Comparison of ENCODE assay signal across 18 cellular contexts in the genomic region with DNA sequence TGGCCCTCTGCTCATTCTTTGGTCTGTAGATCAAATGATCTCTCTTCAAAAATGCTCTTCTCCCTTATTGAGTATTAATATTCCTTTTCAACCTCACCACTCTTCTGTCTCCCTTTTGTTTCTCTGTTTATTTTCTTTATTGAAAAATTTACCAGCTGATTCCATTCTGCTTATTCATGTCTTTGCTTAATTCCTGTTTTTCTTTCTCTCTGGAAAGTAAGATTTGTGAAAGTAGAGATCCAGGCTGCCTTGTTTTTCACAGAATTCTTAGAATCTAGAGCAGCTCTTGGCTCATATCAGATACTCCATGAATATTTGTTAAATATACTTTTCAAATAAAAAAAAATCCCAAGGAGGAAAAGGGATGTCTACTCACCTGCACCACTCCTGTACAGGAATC.
DNase-seq lines count a peak whose midpoint lies in the region; ATAC-seq and TF ChIP-seq lines count a peak whose summit lies in the region.
"Had no signal": no experiment of that assay in that cellular context is flagged by ENCODE, and none has a peak within 500 bp of the region (broad histone marks: within the 10 kb centered on the region; RNA-seq: fewer than 3 reads in every experiment).

No MANE protein-coding gene starts in this region.

- peak overlapping the region; percentile 77 for H3K27ac Mint-ChIP-seq in stimulated activated naive CD8-positive, alpha-beta T cell treated with anti-CD3 and anti-CD28 coated beads, Interleukin-15, Interleukin-2, amounts not matched to agents 100 ng/mL and 50 ng/mL, for 24 hours
- H3K27ac Mint-ChIP-seq in T-cell, result peak overlapping the region; percentile 55 to 81
- H3K27ac Mint-ChIP-seq: WTC11 had no signal

- no peak overlapping the region for H3K4me3 Mint-ChIP-seq in stimulated activated naive CD8-positive, alpha-beta T cell treated with anti-CD3 and anti-CD28 coated beads, Interleukin-15, Interleukin-2, amounts not matched to agents 100 ng/mL and 50 ng/mL, for 24 hours
- no peak overlapping the region for H3K4me3 Mint-ChIP-seq in T-cell
- H3K4me3 Mint-ChIP-seq: WTC11 had no signal

- H3K9me3 Mint-ChIP-seq in stimulated activated naive CD8-positive, alpha-beta T cell treated with anti-CD3 and anti-CD28 coated beads, Interleukin-15, Interleukin-2, amounts not matched to agents 100 ng/mL and 50 ng/mL, for 24 hours, result no peaks in the 10 kb centered on the region
- H3K9me3 Mint-ChIP-seq in T-cell, result no peaks in the 10 kb centered on the region

- no peak for ATAC-seq in stimulated activated naive CD8-positive, alpha-beta T cell treated with anti-CD3 and anti-CD28 coated beads, Interleukin-15, Interleukin-2, amounts not matched to agents 100 U/mL and 50 U/mL, for 24 hours
- ATAC-seq in T-cell (replicated peaks in 1 of 4), result no peak
- no peak for ATAC-seq in HG02588 (IDR thresholded peaks at IDR 0.05; ENCODE audit: unreplicated experiment)
- ATAC-seq: left ventricle myocardium superior, WTC11 had no signal

- H3K36me3 Mint-ChIP-seq in stimulated activated naive CD8-positive, alpha-beta T cell treated with anti-CD3 and anti-CD28 coated beads, Interleukin-15, Interleukin-2, amounts not matched to agents 100 ng/mL and 50 ng/mL, for 24 hours (ENCODE audit: low read depth), result peaks cover 83% of the 10 kb centered on the region
- H3K36me3 Mint-ChIP-seq in T-cell, result peaks cover 72% of the 10 kb centered on the region
- H3K36me3 Mint-ChIP-seq: WTC11 had no signal

- H3K4me3 ChIP-seq in choroid plexus epithelial cell (ENCODE audit: low read depth, low read length), result no peak overlapping the region
- H3K4me3 ChIP-seq: thoracic aorta had no signal

- CTCF ChIA-PET in T-cell (lab: Charles Lee), result interaction anchor here (0.5 to 0.7 kb wide), 3 partner anchors 35 to 413 kb away, joined by 3 to 8 read pairs (median 3); no protein-coding TSS in a partner anchor

- DNase-seq in stimulated activated naive CD8-positive, alpha-beta T cell treated with anti-CD3 and anti-CD28 coated beads, Interleukin-15, Interleukin-2, amounts not matched to agents 100 U/mL and 50 U/mL, for 24 hours, result no peak
- DNase-seq in T-cell (no peak), choroid plexus epithelial cell (ENCODE audit: low read depth) (peak; percentile 33), A172 (ENCODE audit: low spot score) (no peak), NCI-H146 treated with DMSO at 0.1 percent for 48 hours (lab: John Stamatoyannopoulos, UW; ENCODE audit: unreplicated experiment) (no peak), SW480 (ENCODE audit: low spot score) (no peak)
- DNase-seq: activated effector memory CD4-positive, alpha-beta T cell treated with Interleukin-2 at 50 U/mL for 16 hours; anterior cingulate cortex; Caco-2; head of caudate nucleus; left ventricle myocardium superior; NCI-H1105 treated with DMSO at 0.1 percent for 48 hours; NCI-H526; Right ventricle myocardium superior had no signal

- no peak for TF ChIP-seq CTCF in choroid plexus epithelial cell (conservative IDR thresholded peaks at IDR 0.05; ENCODE audit: low read depth, low read length)

- H3K27me3 Mint-ChIP-seq in stimulated activated naive CD8-positive, alpha-beta T cell treated with anti-CD3 and anti-CD28 coated beads, Interleukin-15, Interleukin-2, amounts not matched to agents 100 ng/mL and 50 ng/mL, for 24 hours, result no peaks in the 10 kb centered on the region
- H3K27me3 Mint-ChIP-seq in T-cell, result no peaks in the 10 kb centered on the region

- POLR2A ChIA-PET in T-cell (lab: Charles Lee), result no interaction called here

- peaks cover 79% of the 10 kb centered on the region for H3K4me1 Mint-ChIP-seq in stimulated activated naive CD8-positive, alpha-beta T cell treated with anti-CD3 and anti-CD28 coated beads, Interleukin-15, Interleukin-2, amounts not matched to agents 100 ng/mL and 50 ng/mL, for 24 hours (ENCODE audit: low read depth)
- peaks cover 64 to 72% (median 66%) of the 10 kb centered on the region in 3 donors for H3K4me1 Mint-ChIP-seq in T-cell
- H3K4me1 Mint-ChIP-seq: WTC11 had no signal
